ENCODE assay signal across 1 cellular context in genomic region chr12:46461907-46462605, GRCh38.
TF ChIP-seq lines count a peak whose summit lies in the region.

No MANE protein-coding gene starts in this region.

TF ChIP-seq in SK-N-SH treated with all-trans-retinoic acid at 6 μM for 48 hours, 23 proteins besides CTCF, POLR2A, EP300 and RAD21 (continued from another document):
- no peak for TF ChIP-seq ARNTL (CRISPR knock-in tag; IDR thresholded peaks at IDR 0.05; ENCODE audit: borderline replicate concordance, low read depth)
- TF ChIP-seq CSRNP3 (CRISPR knock-in tag; IDR thresholded peaks at IDR 0.05): no peak
